Comparison of ENCODE assay signal across 30 cellular contexts in the genomic region with DNA sequence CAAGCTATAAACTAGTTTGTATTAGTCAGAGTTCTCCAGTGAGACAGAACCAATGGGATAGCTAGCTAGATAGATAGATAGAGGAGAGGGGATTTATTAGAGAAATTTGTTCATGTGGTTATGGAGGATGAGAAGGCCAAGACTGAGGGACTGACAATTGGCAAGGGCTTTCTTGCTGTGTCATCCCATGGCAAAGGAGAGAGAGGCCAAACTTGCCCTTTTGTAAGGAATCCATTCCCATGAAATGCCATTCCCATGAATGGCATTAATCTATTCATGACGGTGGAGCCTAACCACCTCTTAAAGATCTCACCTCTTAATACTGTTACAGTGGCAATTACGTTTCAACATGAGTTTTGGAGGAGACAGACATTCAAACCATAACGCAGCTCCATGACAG. TPM values are rescaled to one million over a fixed set of nuclear protein-coding genes. Genes with fewer than 3 reads are reported as not detected.
DNase-seq lines count a peak whose midpoint lies in the region; ATAC-seq, FAIRE-seq and TF ChIP-seq lines count a peak whose summit lies in the region.
"Had no signal": no experiment of that assay in that cellular context is flagged by ENCODE, and none has a peak within 500 bp of the region (broad histone marks: within the 10 kb centered on the region; RNA-seq: fewer than 3 reads in every experiment).

No MANE protein-coding gene starts in this region.

- H3K4me2 ChIP-seq in astrocyte (ENCODE audit: low read length) (peak overlapping the region; percentile 50), hepatocyte (peak overlapping the region; percentile 42)
- H3K4me2 ChIP-seq: SK-N-SH had no signal

- 62% methylated on average over 3 of the region's 3 CpGs for WGBS in hepatocyte (ENCODE audit: low lambda C conversion rate, missing lambda C conversion rate)

- TF ChIP-seq CTCF in HFFc6 (IDR thresholded peaks at IDR 0.05) (no peak), astrocyte (IDR thresholded peaks at IDR 0.05; ENCODE audit: insufficient read depth, low read depth, low read length) (no peak), hepatocyte (IDR thresholded peaks at IDR 0.05; ENCODE audit: poor library complexity) (no peak), gastrocnemius medialis (IDR thresholded peaks at IDR 0.05 in 4 of 5, conservative IDR thresholded peaks at IDR 0.05 in 1 of 5) (no peak), GM10266 (IDR thresholded peaks at IDR 0.05; ENCODE audit: control insufficient read depth, insufficient read depth, low read depth, missing control alignments) (no peak)

- H4K20me1 ChIP-seq in astrocyte (ENCODE audit: insufficient read depth, low read length) = peaks cover 13% of the 10 kb centered on the region
- no peaks in the 10 kb centered on the region for H4K20me1 ChIP-seq in hepatocyte (ENCODE audit: insufficient read depth, poor library complexity, severe bottlenecking)

- FAIRE-seq in astrocyte (lab: Jason Lieb, UNC) = no peak
- FAIRE-seq: D721Med had no signal

- DNase-seq in HFFc6 = peak; percentile 21
- DNase-seq in astrocyte (ENCODE audit: low read depth) = peak; percentile 50
- no peak for DNase-seq in hepatocyte (ENCODE audit: low spot score)
- DNase-seq in gastrocnemius medialis = no peak
- DNase-seq in GM10266 (ENCODE audit: extremely low spot score) = no peak
- DNase-seq in stimulated activated naive CD4-positive, alpha-beta T cell (lab: John Stamatoyannopoulos, UW) = no peak
- DNase-seq: activated CD4-positive, alpha-beta memory T cell treated with anti-CD3 and anti-CD28 coated beads for 36 hours; activated CD8-positive, alpha-beta memory T cell treated with anti-CD3 and anti-CD28 coated beads, Interleukin-2, amount 50 U/mL, for 48 hours; activated naive CD4-positive, alpha-beta T cell treated with anti-CD3 and anti-CD28 coated beads, Interleukin-2, amount 10 ng/mL, durations not matched to agents 7 days and 5 days; amniotic stem cell; CD4-positive, CD25-positive, alpha-beta regulatory T cell; endodermal cell; H9; kidney glomerular epithelial cell; NCI-H1436; NCI-H345; posterior cingulate gyrus; right cardiac atrium; SK-N-SH; stimulated activated CD4-positive, alpha-beta T cell treated with anti-CD3 and anti-CD28 coated beads, Interleukin-12 subunit alpha, Interleukin-12 subunit beta, amount 100 ng/mL, for 4 hours; stimulated activated CD4-positive, alpha-beta T cell treated with anti-CD3 and anti-CD28 coated beads, Interleukin-4, amount 100 ng/mL, for 1 hour; upper lobe of left lung had no signal

- H3K4me3 ChIP-seq in astrocyte (ENCODE audit: insufficient read depth, low read depth, low read length) (no peak overlapping the region), hepatocyte (no peak overlapping the region), gastrocnemius medialis (no peak overlapping the region)
- H3K4me3 ChIP-seq: esophagus muscularis mucosa, lung, upper lobe of left lung had no signal

- H3K4me3 Mint-ChIP-seq in HFFc6 (peak overlapping the region; percentile 97), astrocyte (ENCODE audit: unreplicated experiment) (peak overlapping the region; percentile 75)
- H3K4me3 Mint-ChIP-seq: activated CD4-positive, alpha-beta memory T cell treated with anti-CD3 and anti-CD28 coated beads for 36 hours; activated naive CD4-positive, alpha-beta T cell treated with anti-CD3 and anti-CD28 coated beads, Interleukin-2, amount 10 ng/mL, durations not matched to agents 7 days and 5 days; CD4-positive, CD25-positive, alpha-beta regulatory T cell; dendritic cell treated with granulocyte-macrophage colony-stimulating factor and Interleukin-4, amounts not matched to agents 40 ng/mL and 50 ng/mL, for 4 days; H9; T-helper 1 cell treated with Interleukin-12 subunit alpha and Interleukin-12 subunit beta and Interleukin-4 antibody, amounts not matched to agents 30 μg/mL and 1 μg/mL, for 36 hours had no signal

- no peaks in the 10 kb centered on the region for H3K27me3 ChIP-seq in astrocyte (ENCODE audit: insufficient read depth, low read length)
- no peaks in the 10 kb centered on the region for H3K27me3 ChIP-seq in hepatocyte
- peaks cover 0 to 17% (median 12%) of the 10 kb centered on the region in 3 donors for H3K27me3 ChIP-seq in gastrocnemius medialis

- H3K36me3 Mint-ChIP-seq in HFFc6 (ENCODE audit: low read depth) = peaks cover 8% of the 10 kb centered on the region
- H3K36me3 Mint-ChIP-seq in astrocyte (ENCODE audit: low read depth, unreplicated experiment) = peaks cover 2% of the 10 kb centered on the region
- H3K36me3 Mint-ChIP-seq: activated CD4-positive, alpha-beta memory T cell treated with anti-CD3 and anti-CD28 coated beads for 36 hours; activated naive CD4-positive, alpha-beta T cell treated with anti-CD3 and anti-CD28 coated beads, Interleukin-2, amount 10 ng/mL, durations not matched to agents 7 days and 5 days; CD4-positive, CD25-positive, alpha-beta regulatory T cell had no signal

- H3K27ac ChIP-seq in astrocyte (ENCODE audit: low read depth, low read length) (peak overlapping the region; percentile 12), hepatocyte (no peak overlapping the region), gastrocnemius medialis (no peak overlapping the region)
- H3K27ac ChIP-seq: esophagus muscularis mucosa, upper lobe of left lung had no signal

- H3K79me2 ChIP-seq in astrocyte (ENCODE audit: insufficient read depth, low read length) = peaks cover 42% of the 10 kb centered on the region
- peaks cover 12% of the 10 kb centered on the region for H3K79me2 ChIP-seq in hepatocyte

- TF ChIP-seq POLR2A in gastrocnemius medialis (IDR thresholded peaks at IDR 0.05) = no peak

- H3K36me3 ChIP-seq in astrocyte (ENCODE audit: insufficient read depth, low read length) (no peaks in the 10 kb centered on the region), hepatocyte (replicated peaks; ENCODE audit: insufficient read depth, low read depth) (no peaks in the 10 kb centered on the region), gastrocnemius medialis (no peaks in the 10 kb centered on the region)
- H3K36me3 ChIP-seq: esophagus muscularis mucosa, upper lobe of left lung had no signal

- peaks cover 42% of the 10 kb centered on the region for H3K4me1 Mint-ChIP-seq in HFFc6 (ENCODE audit: low read depth)
- peaks cover 5% of the 10 kb centered on the region for H3K4me1 Mint-ChIP-seq in astrocyte (ENCODE audit: low read depth, unreplicated experiment)
- H3K4me1 Mint-ChIP-seq: CD4-positive, CD25-positive, alpha-beta regulatory T cell had no signal

- no peaks in the 10 kb centered on the region for H3K9me2 ChIP-seq in hepatocyte (replicated peaks; ENCODE audit: insufficient read depth)
- H3K9me2 ChIP-seq: SK-N-SH had no signal

- H2AFZ ChIP-seq in astrocyte (ENCODE audit: low read depth, low read length) (no peak overlapping the region), hepatocyte (no peak overlapping the region)

- H3K27me3 Mint-ChIP-seq in HFFc6 (ENCODE audit: insufficient read depth) (no peaks in the 10 kb centered on the region), astrocyte (ENCODE audit: low read depth, unreplicated experiment) (no peaks in the 10 kb centered on the region)

- ATAC-seq in GM18861 (IDR thresholded peaks at IDR 0.05; ENCODE audit: unreplicated experiment) (no peak), gastrocnemius medialis (no peak)
- ATAC-seq: activated CD4-positive, CD25-positive, alpha-beta regulatory T cell treated with anti-CD3 and anti-CD28 coated beads, Interleukin-2, amount 50 U/mL, for 24 hours; right cardiac atrium had no signal

- H3K9me3 ChIP-seq in astrocyte (ENCODE audit: insufficient read depth, low read depth, low read length) (no peaks in the 10 kb centered on the region), hepatocyte (ENCODE audit: low read depth) (no peaks in the 10 kb centered on the region), gastrocnemius medialis (no peaks in the 10 kb centered on the region)
- H3K9me3 ChIP-seq: esophagus muscularis mucosa, SK-N-SH, upper lobe of left lung had no signal

- intact Hi-C loops in gastrocnemius medialis (cut with DNase I; ENCODE audit: low total_unique reads) = no loop called here

- H3K9me3 Mint-ChIP-seq in HFFc6 (no peaks in the 10 kb centered on the region), astrocyte (ENCODE audit: unreplicated experiment) (no peaks in the 10 kb centered on the region)
- H3K9me3 Mint-ChIP-seq: activated CD4-positive, alpha-beta memory T cell treated with anti-CD3 and anti-CD28 coated beads for 36 hours; activated naive CD4-positive, alpha-beta T cell treated with anti-CD3 and anti-CD28 coated beads, Interleukin-2, amount 10 ng/mL, durations not matched to agents 7 days and 5 days; dendritic cell treated with granulocyte-macrophage colony-stimulating factor and Interleukin-4, amounts not matched to agents 40 ng/mL and 50 ng/mL, for 4 days; T-helper 1 cell treated with Interleukin-12 subunit alpha and Interleukin-12 subunit beta and Interleukin-4 antibody, amounts not matched to agents 30 μg/mL and 1 μg/mL, for 36 hours had no signal

- H3K4me1 ChIP-seq in astrocyte (ENCODE audit: insufficient read depth, low read length) (peaks cover 5% of the 10 kb centered on the region), hepatocyte (ENCODE audit: insufficient read depth) (no peaks in the 10 kb centered on the region), gastrocnemius medialis (no peaks in the 10 kb centered on the region)
- H3K4me1 ChIP-seq: upper lobe of left lung had no signal

- H3K27ac Mint-ChIP-seq in HFFc6 (peak overlapping the region; percentile 77), astrocyte (ENCODE audit: unreplicated experiment) (peak overlapping the region; percentile 53)
- H3K27ac Mint-ChIP-seq: activated CD4-positive, alpha-beta memory T cell treated with anti-CD3 and anti-CD28 coated beads for 36 hours; activated naive CD4-positive, alpha-beta T cell treated with anti-CD3 and anti-CD28 coated beads, Interleukin-2, amount 10 ng/mL, durations not matched to agents 7 days and 5 days; CD4-positive, CD25-positive, alpha-beta regulatory T cell; dendritic cell treated with granulocyte-macrophage colony-stimulating factor and Interleukin-4, amounts not matched to agents 40 ng/mL and 50 ng/mL, for 4 days; endodermal cell; H9; T-helper 1 cell treated with Interleukin-12 subunit alpha and Interleukin-12 subunit beta and Interleukin-4 antibody, amounts not matched to agents 30 μg/mL and 1 μg/mL, for 36 hours had no signal

- in situ Hi-C loops in gastrocnemius medialis (cut with MboI; ENCODE audit: low sequenced_read_pairs in 4 of 4) = no loop called here

- no peak overlapping the region for H3K9ac ChIP-seq in astrocyte (ENCODE audit: low read length)
- H3K9ac ChIP-seq: SK-N-SH had no signal

RNA-seq across cellular contexts. Expression of gene LINC00632, which starts 58.1 kb away (rescaled TPM):
- 100 to 1,000 TPM; 115 to 236 (median 155) TPM for total RNA-seq in HFFc6 (2021; fragmentation: NEBNext Ultra II Directional; extraction: Animal tissue kit (Norgen Biotek cat#: 25700))
- total RNA-seq in astrocyte = 318 and 375 TPM in 2 replicates
- 245 and 310 TPM in 2 replicates for total RNA-seq in hepatocyte
- polyA plus RNA-seq in hepatocyte = 48.3 and 51.5 TPM in 2 replicates
- 1 to 10 TPM; 3.8 to 8.4 (median 4.9) TPM for total RNA-seq in gastrocnemius medialis
- total RNA-seq: OCI-LY7 had no signal
- polyA plus RNA-seq: CD4-positive, CD25-positive, alpha-beta regulatory T cell had no signal

Comparison
In these comparisons a context has a peak if more than half of its experiments do, and no peak if none do; other contexts are left out.
1. DNase-seq: peak in HFFc6 (single experiment) and astrocyte (single experiment); none in hepatocyte (single experiment), gastrocnemius medialis (0 of 2), GM10266 (single experiment) and stimulated activated naive CD4-positive, alpha-beta T cell (0 of 6).
2. RNA of gene LINC00632, which starts 58.1 kb away (total RNA-seq): 318 to 375 TPM in astrocyte, 245 to 310 TPM in hepatocyte and 115 to 236 TPM in HFFc6; 3.8 to 8.4 TPM in gastrocnemius medialis; every median in the first group is over 10 times any median in the second.